ENCODE assay signal across 9 cellular contexts in the genomic region with DNA sequence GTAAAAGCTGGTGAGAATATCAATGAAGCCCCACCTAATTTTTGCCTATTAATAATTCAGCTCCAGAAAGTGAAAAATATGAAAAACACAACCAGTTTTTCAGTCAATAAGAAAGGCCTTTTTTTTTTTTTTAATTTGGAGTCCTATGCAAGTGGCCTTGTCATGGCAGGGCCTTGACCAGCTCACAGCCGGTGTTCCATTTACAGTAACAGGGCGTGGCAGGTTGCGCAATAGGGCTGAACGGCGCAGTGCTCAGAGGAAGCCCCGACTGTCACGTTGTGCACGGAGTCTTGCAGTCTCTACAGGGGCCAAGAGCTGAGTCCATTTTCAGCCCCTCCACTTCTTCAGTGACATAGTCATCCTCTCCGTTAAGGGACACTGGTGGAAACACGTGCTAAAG.
DNase-seq lines count a peak whose midpoint lies in the region; ATAC-seq, FAIRE-seq and TF ChIP-seq lines count a peak whose summit lies in the region.
"Had no signal": no experiment of that assay in that cellular context is flagged by ENCODE, and none has a peak within 500 bp of the region (broad histone marks: within the 10 kb centered on the region; RNA-seq: fewer than 3 reads in every experiment).

No MANE protein-coding gene starts in this region.

- H3K36me3 Mint-ChIP-seq in stimulated activated memory B cell treated with anti-CD40 and anti-IgM and Interleukin-4, amounts not matched to agents 10 μg/mL and 1 μg/mL and 100 μg/mL, for 72 hours = no peaks in the 10 kb centered on the region

- no peak overlapping the region for H2BK120ac ChIP-seq in H1 (replicated peaks; ENCODE audit: low read depth, low read length)

- H3K79me2 ChIP-seq in H1 (ENCODE audit: control insufficient read depth in 1 of 2, insufficient read depth in 2 of 2, low read length in 2 of 2) = no peaks in the 10 kb centered on the region

- H3K56ac ChIP-seq in H1 (replicated peaks; ENCODE audit: insufficient read length, low read depth, low read length) = no peak overlapping the region

- H4K5ac ChIP-seq in H1 (ENCODE audit: insufficient read length, low read depth, low read length) = no peak overlapping the region

- H3K27me3 Mint-ChIP-seq in stimulated activated memory B cell treated with anti-CD40 and anti-IgM and Interleukin-4, amounts not matched to agents 10 μg/mL and 1 μg/mL and 100 μg/mL, for 72 hours = peaks cover 12% of the 10 kb centered on the region

- DNase-seq in NCI-H2107 treated with DMSO at 0.1 percent for 48 hours (lab: John Stamatoyannopoulos, UW; ENCODE audit: unreplicated experiment) (peak; percentile 29), NCI-H2107 (lab: John Stamatoyannopoulos, UW) (no peak), NCI-H2227 (lab: John Stamatoyannopoulos, UW; ENCODE audit: unreplicated experiment) (peak; percentile 83), H1 (ENCODE audit: low read depth in 1 of 2, low spot score in 2 of 2) (no peak), HUDEP-2 (lab: John Stamatoyannopoulos, UW; ENCODE audit: unreplicated experiment in 76 of 76) (no peak)
- DNase-seq: MG63 had no signal

- no peak overlapping the region for H3K14ac ChIP-seq in H1 (ENCODE audit: insufficient read length)

- no peak overlapping the region; the same call in 1 of the 2 replicates for H4K8ac ChIP-seq in H1 (ENCODE audit: extremely low read depth, insufficient read depth, low read length)

- H3K79me1 ChIP-seq in H1 (ENCODE audit: low read depth, low read length) = no peaks in the 10 kb centered on the region

- H3K27ac ChIP-seq in H1 (ENCODE audit: low read depth, low read length) = no peak overlapping the region

- TF ChIP-seq CTCF in H1 (IDR thresholded peaks at IDR 0.05; ENCODE audit: control extremely low read depth in 1 of 3, insufficient read depth in 1 of 3, low read depth in 1 of 3, low read length in 3 of 3) = no peak

- H2BK12ac ChIP-seq in H1 (ENCODE audit: low read depth, low read length) = no peak overlapping the region

- no peak overlapping the region for H3K4ac ChIP-seq in H1 (replicated peaks; ENCODE audit: insufficient read length, low read depth, low read length)

- H3K4me1 Mint-ChIP-seq in stimulated activated memory B cell treated with anti-CD40 and anti-IgM and Interleukin-4, amounts not matched to agents 10 μg/mL and 1 μg/mL and 100 μg/mL, for 72 hours = no peaks in the 10 kb centered on the region

- FAIRE-seq in H1 (lab: Jason Lieb, UNC) = no peak

- no peak for ATAC-seq in stimulated activated memory B cell treated with anti-CD40 and anti-IgM and Interleukin-4, amounts not matched to agents 10 μg/mL and 1 μg/mL and 100 μg/mL, for 72 hours
- no peak for ATAC-seq in GM18873 (IDR thresholded peaks at IDR 0.05; ENCODE audit: low FRiP score, unreplicated experiment)

- no peak for TF ChIP-seq EP300 in H1 (IDR thresholded peaks at IDR 0.05; ENCODE audit: borderline replicate concordance in 1 of 2, low read depth in 2 of 2, low read length in 2 of 2)

- H3K23me2 ChIP-seq in H1 (ENCODE audit: low read depth, low read length) = no peaks in the 10 kb centered on the region

- H2AK5ac ChIP-seq in H1 (ENCODE audit: low read depth, low read length) = no peak overlapping the region

- H3K4me1 ChIP-seq in H1 (replicated peaks in 1 of 4; ENCODE audit: control insufficient read depth in 3 of 4, insufficient read depth in 4 of 4, low read length in 3 of 4) (peaks cover 0 to 11% (median 1%) of the 10 kb centered on the region in 4 experiments; a peak in 3 of 7 replicates), skeletal muscle satellite cell (ENCODE audit: control insufficient read depth, insufficient read depth, low read length) (peaks cover 31% of the 10 kb centered on the region)

- no peaks in the 10 kb centered on the region for H4K20me1 ChIP-seq in H1 (replicated peaks in 1 of 2; ENCODE audit: control insufficient read depth in 1 of 2, insufficient read depth in 2 of 2, low read length in 2 of 2)

- H4K91ac ChIP-seq in H1 (replicated peaks; ENCODE audit: insufficient read length, low read length) = peak overlapping the region; percentile 11

- no peak overlapping the region for H3K23ac ChIP-seq in H1 (ENCODE audit: insufficient read length)

- peaks cover 4 to 9% of the 10 kb centered on the region in 2 experiments; a peak in 3 of 4 replicates for H3K9me3 ChIP-seq in H1 (ENCODE audit: insufficient read depth in 2 of 2, low read depth in 1 of 2, low read length in 1 of 2)
- H3K9me3 ChIP-seq in skeletal muscle satellite cell (replicated peaks; ENCODE audit: low read length) = no peaks in the 10 kb centered on the region
- H3K9me3 ChIP-seq: MG63 had no signal

- no peak overlapping the region for H3K18ac ChIP-seq in H1 (ENCODE audit: extremely low read depth, low read length)

- no peak overlapping the region for H3K4me3 ChIP-seq in H1 (ENCODE audit: extremely low read depth in 1 of 4, insufficient read depth in 2 of 4, low read depth in 3 of 4, low read length in 4 of 4)
- H3K4me3 ChIP-seq in skeletal muscle satellite cell (ENCODE audit: low read length) = no peak overlapping the region
- H3K4me3 ChIP-seq: MG63 had no signal

- no peak overlapping the region for H3K27ac Mint-ChIP-seq in stimulated activated memory B cell treated with anti-CD40 and anti-IgM and Interleukin-4, amounts not matched to agents 10 μg/mL and 1 μg/mL and 100 μg/mL, for 72 hours

- H3K4me3 Mint-ChIP-seq in stimulated activated memory B cell treated with anti-CD40 and anti-IgM and Interleukin-4, amounts not matched to agents 10 μg/mL and 1 μg/mL and 100 μg/mL, for 72 hours = no peak overlapping the region

- POLR2A ChIA-PET in H1 (lab: Charles Lee; ENCODE audit: partially characterized antibody) = no interaction called here

- TF ChIP-seq RAD21 in H1 (IDR thresholded peaks at IDR 0.05 in 1 of 2, conservative IDR thresholded peaks at IDR 0.05 in 1 of 2; ENCODE audit: low read depth in 2 of 2, low read length in 2 of 2) = no peak

- no peak overlapping the region for H2BK5ac ChIP-seq in H1 (ENCODE audit: low read depth, low read length)

- H2BK20ac ChIP-seq in H1 (ENCODE audit: low read length) = no peak overlapping the region

- H3K36me3 ChIP-seq in H1 (ENCODE audit: control insufficient read depth in 2 of 4, insufficient read depth in 4 of 4, low read length in 3 of 4) (no peaks in the 10 kb centered on the region), skeletal muscle satellite cell (ENCODE audit: insufficient read depth, low read length) (no peaks in the 10 kb centered on the region)
- H3K36me3 ChIP-seq: MG63 had no signal

- H2AFZ ChIP-seq in H1 (ENCODE audit: low read length) = no peak overlapping the region

- WGBS in H1 (ENCODE audit: extremely low coverage in 1 of 2, insufficient coverage in 1 of 2, insufficient read length in 1 of 2, insufficient replicate concordance in 2 of 2, low coverage in 1 of 2, low lambda C conversion rate in 2 of 2, missing lambda C conversion rate in 1 of 2), 2 experiments = 87% methylated on average over 10 of the region's 10 CpGs; no CpG with 5 or more reads in 1 of the 2 experiments

- H3K27me3 ChIP-seq in H1 (replicated peaks in 1 of 4; ENCODE audit: control insufficient read depth in 3 of 4, extremely low read depth in 1 of 4, insufficient read depth in 3 of 4, low read length in 3 of 4) (no peaks in the 10 kb centered on the region), skeletal muscle satellite cell (ENCODE audit: control insufficient read depth, insufficient read depth, low read length) (no peaks in the 10 kb centered on the region)
- H3K27me3 ChIP-seq: MG63 had no signal

- H2BK15ac ChIP-seq in H1 (ENCODE audit: low read length) = 0 out of 2 replicates have a peak overlapping the region, but pooled peaks have one; percentile 4

- H3K9ac ChIP-seq in H1 (replicated peaks in 1 of 4; ENCODE audit: extremely low read depth in 1 of 4, low read depth in 3 of 4, low read length in 3 of 4) (no peak overlapping the region), skeletal muscle satellite cell (ENCODE audit: low read depth, low read length) (no peak overlapping the region)

- no peak for TF ChIP-seq POLR2A in H1 (IDR thresholded peaks at IDR 0.05; ENCODE audit: control extremely low read depth in 1 of 2, low read depth in 2 of 2, low read length in 2 of 2)

- CTCF ChIA-PET in H1 (lab: Charles Lee; ENCODE audit: partially characterized antibody) = no interaction called here

- H3K4me2 ChIP-seq in H1 (ENCODE audit: insufficient read depth in 1 of 2, low read depth in 2 of 2, low read length in 2 of 2) (no peak overlapping the region), skeletal muscle satellite cell (ENCODE audit: low read length) (peak overlapping the region; percentile 53)

- no peaks in the 10 kb centered on the region for H3K9me3 Mint-ChIP-seq in stimulated activated memory B cell treated with anti-CD40 and anti-IgM and Interleukin-4, amounts not matched to agents 10 μg/mL and 1 μg/mL and 100 μg/mL, for 72 hours

TF ChIP-seq in H1, 55 proteins besides CTCF, POLR2A, EP300 and RAD21:
- TF ChIP-seq CEBPB (IDR thresholded peaks at IDR 0.05; ENCODE audit: low read depth, low read length) (peak; percentile 95), RXRA (IDR thresholded peaks at IDR 0.05; ENCODE audit: insufficient read depth, low read depth, low read length) (no peak), EGR1 (IDR thresholded peaks at IDR 0.05; ENCODE audit: borderline replicate concordance, low read depth, low read length) (no peak), PHF8 (conservative IDR thresholded peaks at IDR 0.05; ENCODE audit: low read depth, low read length) (no peak)
- TF ChIP-seq, protein P1, sequence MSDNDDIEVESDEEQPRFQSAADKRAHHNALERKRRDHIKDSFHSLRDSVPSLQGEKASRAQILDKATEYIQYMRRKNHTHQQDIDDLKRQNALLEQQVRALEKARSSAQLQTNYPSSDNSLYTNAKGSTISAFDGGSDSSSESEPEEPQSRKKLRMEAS (IDR thresholded peaks at IDR 0.05) = no peak

Comparison
In these comparisons a context has a peak if more than half of its experiments do, and no peak if none do; other contexts are left out.
1. DNase-seq: peak in NCI-H2107 treated with DMSO at 0.1 percent for 48 hours (single experiment) and NCI-H2227 (single experiment); none in NCI-H2107 (single experiment), H1 (0 of 2) and HUDEP-2 (0 of 76).